17 cellular contexts compared by ENCODE assay signal in genomic region chr5:39783756-39784421, GRCh38.
DNase-seq lines count a peak whose midpoint lies in the region; ATAC-seq and TF ChIP-seq lines count a peak whose summit lies in the region.
"Had no signal": no experiment of that assay in that cellular context is flagged by ENCODE, and none has a peak within 500 bp of the region (broad histone marks: within the 10 kb centered on the region; RNA-seq: fewer than 3 reads in every experiment).

No MANE protein-coding gene starts in this region.

- no peaks in the 10 kb centered on the region for H3K27me3 ChIP-seq in KMS-11 (ENCODE audit: insufficient read depth, low read depth)

- H3K27me3 Mint-ChIP-seq in nephron progenitor cell (ENCODE audit: low read depth, poor library complexity) = no peaks in the 10 kb centered on the region
- H3K27me3 Mint-ChIP-seq: B cell, type B pancreatic cell had no signal

- DNase-seq in EL (peak; percentile 58), fibroblast of villous mesenchyme (ENCODE audit: low read depth) (peak; percentile 21), nephron progenitor cell (no peak), dermis blood vessel endothelial cell (no peak), H4 (ENCODE audit: low spot score) (no peak), NCI-H146 (lab: John Stamatoyannopoulos, UW) (no peak)
- DNase-seq: activated naive CD4-positive, alpha-beta T cell treated with anti-CD3 and anti-CD28 coated beads, Interleukin-2, amount 50 U/mL, for 16 hours; DMS153; glutamatergic neuron; NCI-H1105; NCI-H446; psoas muscle had no signal

- no peak for TF ChIP-seq CTCF in KMS-11 (conservative IDR thresholded peaks at IDR 0.05; ENCODE audit: low read depth, low read length)
- no peak for TF ChIP-seq CTCF in fibroblast of villous mesenchyme (IDR thresholded peaks at IDR 0.05; ENCODE audit: insufficient read depth, low read depth, low read length)
- TF ChIP-seq CTCF in nephron progenitor cell (IDR thresholded peaks at IDR 0.05) = no peak

- H3K4me1 Mint-ChIP-seq in nephron progenitor cell = no peaks in the 10 kb centered on the region
- H3K4me1 Mint-ChIP-seq: B cell had no signal

- H3K36me3 ChIP-seq in KMS-11 (ENCODE audit: insufficient read depth) = no peaks in the 10 kb centered on the region

- H2AFZ ChIP-seq in KMS-11 (ENCODE audit: low read depth) = no peak overlapping the region

- H3K4me3 ChIP-seq in KMS-11 (IDR thresholded peaks at IDR 0.05; ENCODE audit: insufficient read depth, low read depth, low read length) = no peak overlapping the region
- H3K4me3 ChIP-seq in fibroblast of villous mesenchyme (ENCODE audit: low read depth, low read length) = no peak overlapping the region
- H3K4me3 ChIP-seq: psoas muscle had no signal

- H3K36me3 Mint-ChIP-seq in nephron progenitor cell (ENCODE audit: low read depth) = peaks cover 8% of the 10 kb centered on the region
- H3K36me3 Mint-ChIP-seq: type B pancreatic cell had no signal

- no peak overlapping the region for H3K9ac ChIP-seq in KMS-11

- no peak overlapping the region for H3K4me3 Mint-ChIP-seq in nephron progenitor cell
- H3K4me3 Mint-ChIP-seq: B cell, type B pancreatic cell had no signal

- no peaks in the 10 kb centered on the region for H3K79me2 ChIP-seq in KMS-11 (ENCODE audit: insufficient read depth, low read depth)

- peaks cover 17% of the 10 kb centered on the region for H3K9me3 Mint-ChIP-seq in nephron progenitor cell

- no peak overlapping the region for H3K27ac Mint-ChIP-seq in nephron progenitor cell
- H3K27ac Mint-ChIP-seq: B cell, type B pancreatic cell had no signal

- H4K20me1 ChIP-seq in KMS-11 (ENCODE audit: insufficient read depth) = no peaks in the 10 kb centered on the region

- 0 out of 2 replicates have a peak overlapping the region, but pooled peaks have one; percentile 7 for H3K4me2 ChIP-seq in KMS-11

- no peak overlapping the region for H3K27ac ChIP-seq in KMS-11
- H3K27ac ChIP-seq: psoas muscle had no signal

- peaks cover 12% of the 10 kb centered on the region for H3K4me1 ChIP-seq in KMS-11 (ENCODE audit: low read depth, poor library complexity, severe bottlenecking)
- H3K4me1 ChIP-seq: psoas muscle had no signal

- ATAC-seq in GM21723 (IDR thresholded peaks at IDR 0.05; ENCODE audit: unreplicated experiment) = peak; percentile 65
- ATAC-seq: Panc1, psoas muscle had no signal

Comparison
In these comparisons a context has a peak if more than half of its experiments do, and no peak if none do; other contexts are left out.
1. DNase-seq: peak in EL (single experiment) and fibroblast of villous mesenchyme (single experiment); none in nephron progenitor cell (single experiment), dermis blood vessel endothelial cell (single experiment), H4 (single experiment) and NCI-H146 (single experiment).